In genomic region chr6:2790588-2790987, GRCh38 we compare ENCODE assay signal across 8 cellular contexts. TPM values are rescaled to one million over a fixed set of nuclear protein-coding genes. Genes with fewer than 3 reads are reported as not detected.
A peak's percentile ranks its signal among the peaks of the same experiment; 100 is the strongest.
DNase-seq lines count a peak whose midpoint lies in the region; ATAC-seq and TF ChIP-seq lines count a peak whose summit lies in the region.

No MANE protein-coding gene starts in this region.

- no peaks in the 10 kb centered on the region for H3K27me3 Mint-ChIP-seq in natural killer cell (ENCODE audit: low read depth in 2 of 2)

- H3K36me3 Mint-ChIP-seq in natural killer cell, result no peaks in the 10 kb centered on the region

- intact Hi-C loops in natural killer cell (cut with micrococcal nuclease), result loop anchor here (5.0 to 10.0 kb wide), 3 partner anchors 67 to 264 kb away; no protein-coding TSS in a partner anchor

- DNase-seq in AG20443 (ENCODE audit: low spot score) (peak; percentile 74), RKO (ENCODE audit: low spot score) (peak; percentile 24), fibroblast of gingiva (ENCODE audit: low read depth) (peak; percentile 57), natural killer cell (no peak), ureter (ENCODE audit: low spot score) (no peak), NCI-H1048 (lab: John Stamatoyannopoulos, UW) (no peak)

- ATAC-seq in natural killer cell (no peak), GM19324 (IDR thresholded peaks at IDR 0.05; ENCODE audit: low FRiP score, unreplicated experiment) (no peak), GM21515 (IDR thresholded peaks at IDR 0.05; ENCODE audit: unreplicated experiment) (no peak)

- TF ChIP-seq CTCF in natural killer cell (IDR thresholded peaks at IDR 0.05), result no peak

- H3K27ac Mint-ChIP-seq in natural killer cell, result peak overlapping the region; percentile 93 to 94

- no peaks in the 10 kb centered on the region for H3K9me3 Mint-ChIP-seq in natural killer cell

- peaks cover 45 to 48% of the 10 kb centered on the region in 2 donors for H3K4me1 Mint-ChIP-seq in natural killer cell

- no peak overlapping the region for H3K4me3 Mint-ChIP-seq in natural killer cell

RNA-seq across cellular contexts. Expression of gene WRNIP1, which starts 25.4 kb away (rescaled TPM):
- total RNA-seq in natural killer cell, result 10 to 100 TPM; 27.9 to 34.8 (median 30.5) TPM
- 33.5 TPM for total RNA-seq in ureter

RNA-seq across cellular contexts. Expression of gene MYLK4, which starts 39.9 kb away (rescaled TPM):
- total RNA-seq in natural killer cell, result 1 to 10 TPM in 1 of 3 donors, under 1 TPM in 2; 0.45 to 1.1 (median 0.88) TPM
- total RNA-seq in ureter, result 1.3 TPM

RNA-seq across cellular contexts. Expression of gene SERPINB1, which starts 51.1 kb away (rescaled TPM):
- total RNA-seq in natural killer cell (10 to 100 TPM; 74.8 to 80.2 (median 78.1) TPM), ureter (43.8 TPM)

Comparison
In these comparisons a context has a peak if more than half of its experiments do, and no peak if none do; other contexts are left out.
1. DNase-seq: peak in AG20443 (single experiment), RKO (single experiment) and fibroblast of gingiva (single experiment); none in natural killer cell (single experiment), ureter (single experiment) and NCI-H1048 (single experiment).